Comparison of ENCODE assay signal across 2 cellular contexts in the genomic region with DNA sequence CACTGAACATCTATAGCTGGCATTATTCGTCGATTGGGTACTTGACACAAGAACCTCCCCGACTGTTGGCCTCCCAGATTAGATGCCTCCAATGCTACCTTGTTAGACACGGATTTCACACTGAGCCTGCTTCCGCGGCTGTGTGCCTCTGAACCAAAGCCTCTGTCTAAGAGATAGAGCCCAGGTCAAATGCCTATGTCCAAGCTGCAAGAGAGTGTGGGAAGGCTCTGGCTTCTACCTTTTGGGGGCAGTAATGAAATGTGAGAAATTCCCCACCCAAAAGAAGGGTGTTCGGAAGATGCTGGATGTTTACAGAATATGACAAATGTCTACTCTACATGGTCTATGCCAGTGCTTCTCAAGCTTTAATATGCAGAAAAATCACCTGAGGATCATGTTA.
TF ChIP-seq lines count a peak whose summit lies in the region.

No MANE protein-coding gene starts in this region.

TF ChIP-seq in Ishikawa, 13 proteins besides CTCF, POLR2A, EP300 and RAD21 (continued from another document):
- TF ChIP-seq, protein P1, sequence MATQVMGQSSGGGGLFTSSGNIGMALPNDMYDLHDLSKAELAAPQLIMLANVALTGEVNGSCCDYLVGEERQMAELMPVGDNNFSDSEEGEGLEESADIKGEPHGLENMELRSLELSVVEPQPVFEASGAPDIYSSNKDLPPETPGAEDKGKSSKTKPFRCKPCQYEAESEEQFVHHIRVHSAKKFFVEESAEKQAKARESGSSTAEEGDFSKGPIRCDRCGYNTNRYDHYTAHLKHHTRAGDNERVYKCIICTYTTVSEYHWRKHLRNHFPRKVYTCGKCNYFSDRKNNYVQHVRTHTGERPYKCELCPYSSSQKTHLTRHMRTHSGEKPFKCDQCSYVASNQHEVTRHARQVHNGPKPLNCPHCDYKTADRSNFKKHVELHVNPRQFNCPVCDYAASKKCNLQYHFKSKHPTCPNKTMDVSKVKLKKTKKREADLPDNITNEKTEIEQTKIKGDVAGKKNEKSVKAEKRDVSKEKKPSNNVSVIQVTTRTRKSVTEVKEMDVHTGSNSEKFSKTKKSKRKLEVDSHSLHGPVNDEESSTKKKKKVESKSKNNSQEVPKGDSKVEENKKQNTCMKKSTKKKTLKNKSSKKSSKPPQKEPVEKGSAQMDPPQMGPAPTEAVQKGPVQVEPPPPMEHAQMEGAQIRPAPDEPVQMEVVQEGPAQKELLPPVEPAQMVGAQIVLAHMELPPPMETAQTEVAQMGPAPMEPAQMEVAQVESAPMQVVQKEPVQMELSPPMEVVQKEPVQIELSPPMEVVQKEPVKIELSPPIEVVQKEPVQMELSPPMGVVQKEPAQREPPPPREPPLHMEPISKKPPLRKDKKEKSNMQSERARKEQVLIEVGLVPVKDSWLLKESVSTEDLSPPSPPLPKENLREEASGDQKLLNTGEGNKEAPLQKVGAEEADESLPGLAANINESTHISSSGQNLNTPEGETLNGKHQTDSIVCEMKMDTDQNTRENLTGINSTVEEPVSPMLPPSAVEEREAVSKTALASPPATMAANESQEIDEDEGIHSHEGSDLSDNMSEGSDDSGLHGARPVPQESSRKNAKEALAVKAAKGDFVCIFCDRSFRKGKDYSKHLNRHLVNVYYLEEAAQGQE (IDR thresholded peaks at IDR 0.05; ENCODE audit: low read depth) = no peak
- TF ChIP-seq, protein P2, sequence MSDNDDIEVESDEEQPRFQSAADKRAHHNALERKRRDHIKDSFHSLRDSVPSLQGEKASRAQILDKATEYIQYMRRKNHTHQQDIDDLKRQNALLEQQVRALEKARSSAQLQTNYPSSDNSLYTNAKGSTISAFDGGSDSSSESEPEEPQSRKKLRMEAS (IDR thresholded peaks at IDR 0.05) = no peak
- TF ChIP-seq TCF12 (IDR thresholded peaks at IDR 0.05; ENCODE audit: low read depth) (no peak), FOXM1 (IDR thresholded peaks at IDR 0.05; ENCODE audit: borderline replicate concordance, low read depth) (no peak), CREB1 (IDR thresholded peaks at IDR 0.05; ENCODE audit: low read depth) (no peak), YY1 (IDR thresholded peaks at IDR 0.05; ENCODE audit: low read depth) (no peak), EGR1 (IDR thresholded peaks at IDR 0.05) (no peak)

TF ChIP-seq in WTC11, 78 proteins besides CTCF, POLR2A, EP300 and RAD21 (continued from another document):
- TF ChIP-seq, protein P3, sequence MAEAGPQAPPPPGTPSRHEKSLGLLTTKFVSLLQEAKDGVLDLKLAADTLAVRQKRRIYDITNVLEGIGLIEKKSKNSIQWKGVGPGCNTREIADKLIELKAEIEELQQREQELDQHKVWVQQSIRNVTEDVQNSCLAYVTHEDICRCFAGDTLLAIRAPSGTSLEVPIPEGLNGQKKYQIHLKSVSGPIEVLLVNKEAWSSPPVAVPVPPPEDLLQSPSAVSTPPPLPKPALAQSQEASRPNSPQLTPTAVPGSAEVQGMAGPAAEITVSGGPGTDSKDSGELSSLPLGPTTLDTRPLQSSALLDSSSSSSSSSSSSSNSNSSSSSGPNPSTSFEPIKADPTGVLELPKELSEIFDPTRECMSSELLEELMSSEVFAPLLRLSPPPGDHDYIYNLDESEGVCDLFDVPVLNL (CRISPR knock-in tag; IDR thresholded peaks at IDR 0.05; ENCODE audit: borderline replicate concordance, low read depth) = no peak
- TF ChIP-seq RELA (CRISPR knock-in tag; IDR thresholded peaks at IDR 0.05; ENCODE audit: borderline replicate concordance) (no peak), ELF4 (CRISPR knock-in tag; IDR thresholded peaks at IDR 0.05; ENCODE audit: low read depth) (no peak), FOXK1 (CRISPR knock-in tag; IDR thresholded peaks at IDR 0.05) (no peak), CREM (CRISPR knock-in tag; IDR thresholded peaks at IDR 0.05) (no peak), CBFB (CRISPR knock-in tag; IDR thresholded peaks at IDR 0.05; ENCODE audit: low read depth) (no peak)
